ENCODE assay signal across 14 cellular contexts in genomic region chr10:74677951-74678350, GRCh38.
DNase-seq lines count a peak whose midpoint lies in the region; ATAC-seq and TF ChIP-seq lines count a peak whose summit lies in the region.
"Had no signal": no experiment of that assay in that cellular context is flagged by ENCODE, and none has a peak within 500 bp of the region (broad histone marks: within the 10 kb centered on the region; RNA-seq: fewer than 3 reads in every experiment).

No MANE protein-coding gene starts in this region.

- H3K27me3 Mint-ChIP-seq in activated T-cell treated with anti-CD3 and anti-CD28 coated beads, Interleukin-2, amount 50 U/mL, for 24 hours, result no peaks in the 10 kb centered on the region

- H3K4me1 Mint-ChIP-seq in activated T-cell treated with anti-CD3 and anti-CD28 coated beads, Interleukin-2, amount 50 U/mL, for 24 hours (ENCODE audit: low read depth), result peaks cover 19% of the 10 kb centered on the region

- H3K9me3 ChIP-seq in aorta (ENCODE audit: control insufficient read depth, low read length), result no peaks in the 10 kb centered on the region
- H3K9me3 ChIP-seq: Peyer's patch, uterus had no signal

- no peak for TF ChIP-seq CTCF in GM13976 (IDR thresholded peaks at IDR 0.05; ENCODE audit: borderline replicate concordance, control extremely low read depth, extremely low read depth, insufficient read depth, missing control alignments)

- peaks cover 3% of the 10 kb centered on the region for H3K9me3 Mint-ChIP-seq in activated T-cell treated with anti-CD3 and anti-CD28 coated beads, Interleukin-2, amount 50 U/mL, for 24 hours

- H3K36me3 ChIP-seq in aorta (ENCODE audit: control insufficient read depth in 1 of 2, insufficient read depth in 2 of 2, low read length in 1 of 2), result no peaks in the 10 kb centered on the region
- H3K36me3 ChIP-seq: uterus had no signal

- intact Hi-C loops in aorta (cut with DNase I), result no loop called here

- in situ Hi-C loops in GM13976 (cut with MboI; ENCODE audit: low sequenced_read_pairs, unreplicated experiment), result no loop called here

- no peak overlapping the region for H3K27ac ChIP-seq in aorta (ENCODE audit: low read depth in 1 of 2, low read length in 2 of 2)
- H3K27ac ChIP-seq: BLaER1 treated with 17β-estradiol and CSF1 and Interleukin-3, amounts not matched to agents 10 nM and 100 nM; Peyer's patch; uterus had no signal

- 100% methylated on average over 1 of the region's 1 CpG for whole genome bisulfite sequencing in aorta, 2 donors

- H3K27me3 ChIP-seq in aorta (ENCODE audit: control insufficient read depth in 1 of 2, insufficient read depth in 2 of 2, low read length in 1 of 2), result no peaks in the 10 kb centered on the region
- H3K27me3 ChIP-seq: BLaER1 treated with 17β-estradiol and CSF1 and Interleukin-3, amounts not matched to agents 10 nM and 100 nM; Peyer's patch; uterus had no signal

- no peaks in the 10 kb centered on the region for H3K4me1 ChIP-seq in aorta (ENCODE audit: control insufficient read depth in 1 of 2, insufficient read depth in 2 of 2, low read length in 2 of 2)
- H3K4me1 ChIP-seq: uterus had no signal

- ATAC-seq in GM19395 (IDR thresholded peaks at IDR 0.05; ENCODE audit: unreplicated experiment), result peak; percentile 86
- peak; percentile 66 for ATAC-seq in HG02763 (IDR thresholded peaks at IDR 0.05; ENCODE audit: unreplicated experiment)
- ATAC-seq in HG03460 (IDR thresholded peaks at IDR 0.05; ENCODE audit: unreplicated experiment), result peak; percentile 76
- ATAC-seq in aorta (ENCODE audit: low FRiP score), result no peak
- ATAC-seq in HG02840 (IDR thresholded peaks at IDR 0.05; ENCODE audit: low FRiP score, unreplicated experiment), result no peak
- ATAC-seq: right cardiac atrium had no signal

- no peak overlapping the region for H3K4me3 Mint-ChIP-seq in activated T-cell treated with anti-CD3 and anti-CD28 coated beads, Interleukin-2, amount 50 U/mL, for 24 hours
- H3K4me3 Mint-ChIP-seq: activated T-helper 1 cell treated with anti-CD3 and anti-CD28 coated beads, Interleukin-12 subunit alpha, Interleukin-12 subunit beta, Interleukin-2, Interleukin-4 antibody, amounts not matched to agents 30 ng/mL and 10 ng/mL and 1 ng/mL, durations not matched to agents 14 hours and 24 hours and 36 hours had no signal

- peaks cover 61% of the 10 kb centered on the region for H3K36me3 Mint-ChIP-seq in activated T-cell treated with anti-CD3 and anti-CD28 coated beads, Interleukin-2, amount 50 U/mL, for 24 hours (ENCODE audit: low read depth)

- DNase-seq in GM13976 (ENCODE audit: low spot score) (peak; percentile 64), globus pallidus (ENCODE audit: low spot score) (no peak), aorta (no peak)
- DNase-seq in activated T-cell treated with anti-CD3 and anti-CD28 coated beads, Interleukin-2, amount 50 U/mL, for 24 hours, result no peak
- DNase-seq: NCI-H1436 treated with DMSO at 0.1 percent for 48 hours, Peyer's patch, right cardiac atrium, uterus had no signal

- no peak overlapping the region for H3K4me3 ChIP-seq in aorta (ENCODE audit: low read length in 2 of 2)
- H3K4me3 ChIP-seq: BLaER1 treated with 17β-estradiol and CSF1 and Interleukin-3, amounts not matched to agents 10 nM and 100 nM; Peyer's patch; uterus had no signal

- H3K27ac Mint-ChIP-seq in activated T-cell treated with anti-CD3 and anti-CD28 coated beads, Interleukin-2, amount 50 U/mL, for 24 hours, result no peak overlapping the region
- H3K27ac Mint-ChIP-seq: activated T-helper 1 cell treated with anti-CD3 and anti-CD28 coated beads, Interleukin-12 subunit alpha, Interleukin-12 subunit beta, Interleukin-2, Interleukin-4 antibody, amounts not matched to agents 30 ng/mL and 10 ng/mL and 1 ng/mL, durations not matched to agents 14 hours and 24 hours and 36 hours had no signal

Comparison
In these comparisons a context has a peak if more than half of its experiments do, and no peak if none do; other contexts are left out.
1. ATAC-seq: peak in GM19395 (single experiment), HG02763 (single experiment) and HG03460 (single experiment); none in aorta (single experiment) and HG02840 (single experiment).